16 cellular contexts compared by ENCODE assay signal in genomic region chr2:10433948-10434884, GRCh38. TPM values are rescaled to one million over a fixed set of nuclear protein-coding genes. Genes with fewer than 3 reads are reported as not detected.
A peak's percentile ranks its signal among the peaks of the same experiment; 100 is the strongest.
DNase-seq lines count a peak whose midpoint lies in the region; ATAC-seq and TF ChIP-seq lines count a peak whose summit lies in the region.
"Had no signal": no experiment of that assay in that cellular context is flagged by ENCODE, and none has a peak within 500 bp of the region (broad histone marks: within the 10 kb centered on the region; RNA-seq: fewer than 3 reads in every experiment).

No MANE protein-coding gene starts in this region.

- CTCF ChIA-PET in RWPE1 (lab: Yijun Ruan, JAX): interaction anchor here (0.5 to 3.1 kb wide), 29 partner anchors 9 to 621 kb away, joined by 3 to 49 read pairs (median 4); partner anchors contain the start of genes KLF11 and ODC1

- TF ChIP-seq CTCF in RWPE1 (conservative IDR thresholded peaks at IDR 0.05; ENCODE audit: low read depth): no peak

- H3K27ac ChIP-seq in RWPE1: peak overlapping the region; percentile 21
- H3K27ac ChIP-seq: psoas muscle, thyroid gland had no signal

- no peaks in the 10 kb centered on the region for H3K9me3 Mint-ChIP-seq in stimulated activated naive CD8-positive, alpha-beta T cell treated with anti-CD3 and anti-CD28 coated beads, Interleukin-15, amount 100 ng/mL, for 72 hours
- H3K9me3 Mint-ChIP-seq: activated B cell treated with CpG ODN at 0.5 μM for 24 hours; activated naive CD8-positive, alpha-beta T cell treated with anti-CD3 and anti-CD28 coated beads for 36 hours; brain; CD4-positive, CD25-positive, alpha-beta regulatory T cell; nephron progenitor cell had no signal

- ATAC-seq in stimulated activated naive CD8-positive, alpha-beta T cell treated with anti-CD3 and anti-CD28 coated beads, Interleukin-15, amount 100 ng/mL, for 72 hours: peak; percentile 3
- ATAC-seq in stimulated activated naive CD8-positive, alpha-beta T cell treated with anti-CD3 and anti-CD28 coated beads, Interleukin-15, Interleukin-2, amounts not matched to agents 100 U/mL and 50 U/mL, for 24 hours: no peak
- no peak for ATAC-seq in left lobe of liver
- ATAC-seq in GM21619 (IDR thresholded peaks at IDR 0.05; ENCODE audit: unreplicated experiment): no peak
- ATAC-seq in HG03135 (IDR thresholded peaks at IDR 0.05; ENCODE audit: unreplicated experiment): no peak

- H3K4me3 Mint-ChIP-seq in stimulated activated naive CD8-positive, alpha-beta T cell treated with anti-CD3 and anti-CD28 coated beads, Interleukin-15, amount 100 ng/mL, for 72 hours: no peak overlapping the region
- H3K4me3 Mint-ChIP-seq: activated B cell treated with CpG ODN at 0.5 μM for 24 hours; activated naive CD8-positive, alpha-beta T cell treated with anti-CD3 and anti-CD28 coated beads for 36 hours; nephron progenitor cell had no signal

- no peak for DNase-seq in stimulated activated naive CD8-positive, alpha-beta T cell treated with anti-CD3 and anti-CD28 coated beads, Interleukin-15, amount 100 ng/mL, for 72 hours
- DNase-seq in stimulated activated naive CD8-positive, alpha-beta T cell treated with anti-CD3 and anti-CD28 coated beads, Interleukin-15, Interleukin-2, amounts not matched to agents 100 U/mL and 50 U/mL, for 24 hours: no peak
- DNase-seq in RWPE1 (ENCODE audit: low spot score): no peak
- DNase-seq in left lobe of liver (ENCODE audit: low spot score): peak; percentile 44
- DNase-seq in NCI-H526 treated with DMSO at 0.1 percent for 48 hours (lab: John Stamatoyannopoulos, UW): no peak
- no peak for DNase-seq in anterior cingulate cortex (lab: John Stamatoyannopoulos, UW)
- DNase-seq: cortex of kidney had no signal

- peaks cover 28% of the 10 kb centered on the region for H3K27me3 Mint-ChIP-seq in stimulated activated naive CD8-positive, alpha-beta T cell treated with anti-CD3 and anti-CD28 coated beads, Interleukin-15, amount 100 ng/mL, for 72 hours
- H3K27me3 Mint-ChIP-seq: brain had no signal

- no peak overlapping the region for H3K27ac Mint-ChIP-seq in stimulated activated naive CD8-positive, alpha-beta T cell treated with anti-CD3 and anti-CD28 coated beads, Interleukin-15, amount 100 ng/mL, for 72 hours
- H3K27ac Mint-ChIP-seq: activated B cell treated with CpG ODN at 0.5 μM for 24 hours; activated naive CD8-positive, alpha-beta T cell treated with anti-CD3 and anti-CD28 coated beads for 36 hours had no signal

- H3K4me1 Mint-ChIP-seq in stimulated activated naive CD8-positive, alpha-beta T cell treated with anti-CD3 and anti-CD28 coated beads, Interleukin-15, amount 100 ng/mL, for 72 hours: peaks cover 26% of the 10 kb centered on the region

- POLR2A ChIA-PET in RWPE1 (lab: Yijun Ruan, JAX; ENCODE audit: low non-redundant PET): no interaction called here

RNA-seq across cellular contexts. Expression of gene ODC1, which starts 13.9 kb away (rescaled TPM):
- 16.2 TPM for total RNA-seq in left lobe of liver
